Comparison of ENCODE assay signal across 2 cellular contexts in genomic region chr18:46829947-46830346, GRCh38.
TF ChIP-seq lines count a peak whose summit lies in the region.

No MANE protein-coding gene starts in this region.

TF ChIP-seq in liver, 16 proteins besides CTCF, POLR2A, EP300 and RAD21 (continued from another document):
- no peak for TF ChIP-seq REST (IDR thresholded peaks at IDR 0.05)
- TF ChIP-seq JUND (IDR thresholded peaks at IDR 0.05), result no peak
- no peak for TF ChIP-seq GABPA (IDR thresholded peaks at IDR 0.05 in 1 of 2, conservative IDR thresholded peaks at IDR 0.05 in 1 of 2)
- no peak for TF ChIP-seq MAX (IDR thresholded peaks at IDR 0.05)
- TF ChIP-seq TAF1 (conservative IDR thresholded peaks at IDR 0.05), result no peak
- TF ChIP-seq EGR1 (IDR thresholded peaks at IDR 0.05; ENCODE audit: low read depth in 2 of 2), result no peak
- TF ChIP-seq YY1 (IDR thresholded peaks at IDR 0.05), result no peak
- no peak for TF ChIP-seq ATF3 (IDR thresholded peaks at IDR 0.05)
- TF ChIP-seq ZBTB33 (IDR thresholded peaks at IDR 0.05), result no peak
- no peak for TF ChIP-seq FOXA1 (IDR thresholded peaks at IDR 0.05)
- TF ChIP-seq HNF4A (conservative IDR thresholded peaks at IDR 0.05), result no peak
- TF ChIP-seq NR2F2 (IDR thresholded peaks at IDR 0.05), result no peak
- no peak for TF ChIP-seq SP1 (IDR thresholded peaks at IDR 0.05)
- TF ChIP-seq HNF4G (IDR thresholded peaks at IDR 0.05), result no peak
- TF ChIP-seq RXRA (IDR thresholded peaks at IDR 0.05), result no peak

TF ChIP-seq in HepG2, 621 proteins besides CTCF, POLR2A, EP300 and RAD21 (continued from another document):
- no peak for TF ChIP-seq PAXIP1 (CRISPR knock-in tag; conservative IDR thresholded peaks at IDR 0.05)
- no peak for TF ChIP-seq ZNF136 (CRISPR knock-in tag; IDR thresholded peaks at IDR 0.05; ENCODE audit: low read depth)
- TF ChIP-seq, protein P1, sequence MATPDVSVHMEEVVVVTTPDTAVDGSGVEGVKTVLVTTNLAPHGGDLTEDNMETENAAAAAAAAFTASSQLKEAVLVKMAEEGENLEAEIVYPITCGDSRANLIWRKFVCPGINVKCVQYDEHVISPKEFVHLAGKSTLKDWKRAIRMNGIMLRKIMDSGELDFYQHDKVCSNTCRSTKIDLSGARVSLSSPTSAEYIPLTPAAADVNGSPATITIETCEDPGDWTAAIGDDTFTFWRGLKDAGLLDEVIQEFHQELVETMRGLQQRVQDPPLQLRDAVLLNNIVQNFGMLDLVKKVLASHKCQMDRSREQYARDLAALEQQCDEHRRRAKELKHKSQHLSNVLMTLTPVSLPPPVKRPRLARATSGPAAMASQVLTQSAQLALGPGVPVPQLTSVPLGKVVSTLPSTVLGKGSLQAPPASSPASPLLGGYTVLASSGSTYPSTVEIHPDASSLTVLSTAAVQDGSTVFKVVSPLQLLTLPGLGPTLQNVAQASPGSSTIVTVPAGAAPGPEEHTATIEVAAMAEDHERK (CRISPR knock-in tag; IDR thresholded peaks at IDR 0.05; ENCODE audit: low read depth), result no peak
- TF ChIP-seq, protein P2, sequence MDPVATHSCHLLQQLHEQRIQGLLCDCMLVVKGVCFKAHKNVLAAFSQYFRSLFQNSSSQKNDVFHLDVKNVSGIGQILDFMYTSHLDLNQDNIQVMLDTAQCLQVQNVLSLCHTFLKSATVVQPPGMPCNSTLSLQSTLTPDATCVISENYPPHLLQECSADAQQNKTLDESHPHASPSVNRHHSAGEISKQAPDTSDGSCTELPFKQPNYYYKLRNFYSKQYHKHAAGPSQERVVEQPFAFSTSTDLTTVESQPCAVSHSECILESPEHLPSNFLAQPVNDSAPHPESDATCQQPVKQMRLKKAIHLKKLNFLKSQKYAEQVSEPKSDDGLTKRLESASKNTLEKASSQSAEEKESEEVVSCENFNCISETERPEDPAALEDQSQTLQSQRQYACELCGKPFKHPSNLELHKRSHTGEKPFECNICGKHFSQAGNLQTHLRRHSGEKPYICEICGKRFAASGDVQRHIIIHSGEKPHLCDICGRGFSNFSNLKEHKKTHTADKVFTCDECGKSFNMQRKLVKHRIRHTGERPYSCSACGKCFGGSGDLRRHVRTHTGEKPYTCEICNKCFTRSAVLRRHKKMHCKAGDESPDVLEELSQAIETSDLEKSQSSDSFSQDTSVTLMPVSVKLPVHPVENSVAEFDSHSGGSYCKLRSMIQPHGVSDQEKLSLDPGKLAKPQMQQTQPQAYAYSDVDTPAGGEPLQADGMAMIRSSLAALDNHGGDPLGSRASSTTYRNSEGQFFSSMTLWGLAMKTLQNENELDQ (CRISPR knock-in tag; IDR thresholded peaks at IDR 0.05; ENCODE audit: borderline replicate concordance), result no peak
- TF ChIP-seq JDP2 (CRISPR knock-in tag; IDR thresholded peaks at IDR 0.05; ENCODE audit: borderline replicate concordance), result no peak
- no peak for TF ChIP-seq NR1H2 (CRISPR knock-in tag; IDR thresholded peaks at IDR 0.05; ENCODE audit: borderline replicate concordance, low read depth)
- TF ChIP-seq HNF4A (CRISPR knock-in tag; IDR thresholded peaks at IDR 0.05), result no peak
- no peak for TF ChIP-seq ZBTB33 (CRISPR knock-in tag; IDR thresholded peaks at IDR 0.05)
- no peak for TF ChIP-seq ETV6 (CRISPR knock-in tag; conservative IDR thresholded peaks at IDR 0.05)
- no peak for TF ChIP-seq RFX1 (IDR thresholded peaks at IDR 0.05)
- no peak for TF ChIP-seq ZNF570 (CRISPR knock-in tag; IDR thresholded peaks at IDR 0.05; ENCODE audit: borderline replicate concordance)
- TF ChIP-seq ZNF512 (CRISPR knock-in tag; IDR thresholded peaks at IDR 0.05), result no peak
- TF ChIP-seq E2F2 (CRISPR knock-in tag; IDR thresholded peaks at IDR 0.05; ENCODE audit: borderline replicate concordance), result no peak
- no peak for TF ChIP-seq ZBTB7B (CRISPR knock-in tag; IDR thresholded peaks at IDR 0.05)
